In genomic region chr9:118985851-118986250, GRCh38 we compare ENCODE assay signal across 27 cellular contexts.
"Had no signal": no experiment of that assay in that cellular context is flagged by ENCODE, and none has a peak within 500 bp of the region (broad histone marks: within the 10 kb centered on the region; RNA-seq: fewer than 3 reads in every experiment).

No MANE protein-coding gene starts in this region.

- H3K4me1 ChIP-seq: transverse colon had no signal

- H3K27ac ChIP-seq: brain microvascular endothelial cell, coronary artery, dorsolateral prefrontal cortex, transverse colon, WERI-Rb-1 had no signal

- H3K9me3 ChIP-seq: gastrocnemius medialis, mucosa of descending colon, transverse colon had no signal

- ATAC-seq: activated CD4-positive, CD25-positive, alpha-beta regulatory T cell treated with anti-CD3 and anti-CD28 coated beads, Interleukin-2, amount 50 U/mL, for 24 hours; effector memory CD8-positive, alpha-beta T cell; gastrocnemius medialis; left ventricle myocardium superior; mucosa of descending colon; natural killer cell treated with Interleukin-12 subunit alpha and Interleukin-12 subunit beta and Interleukin-15 and Interleukin-18, amount 100 ng/mL, for 72 hours; right cardiac atrium; stimulated activated naive B cell treated with anti-CD40 and anti-IgM and Interleukin-4, amounts not matched to agents 10 μg/mL and 1 μg/mL and 100 μg/mL, for 72 hours had no signal

- H3K27me3 ChIP-seq: brain microvascular endothelial cell, dorsolateral prefrontal cortex, gastrocnemius medialis, transverse colon had no signal

- H3K36me3 ChIP-seq: brain microvascular endothelial cell, gastrocnemius medialis, transverse colon, WERI-Rb-1 had no signal

- DNase-seq: activated CD4-positive, alpha-beta memory T cell treated with anti-CD3 and anti-CD28 coated beads for 36 hours; activated CD4-positive, alpha-beta T cell treated with anti-CD3 and anti-CD28 coated beads for 48 hours; activated CD8-positive, alpha-beta memory T cell treated with anti-CD3 and anti-CD28 coated beads, Interleukin-2, amount 50 U/mL, for 4 hours; activated gamma-delta T cell; activated naive CD4-positive, alpha-beta T cell treated with anti-CD3 and anti-CD28 coated beads, Interleukin-2, amount 10 ng/mL, durations not matched to agents 7 days and 5 days; activated naive CD8-positive, alpha-beta T cell treated with anti-CD3 and anti-CD28 coated beads, Interleukin-2, amount 10 ng/mL, durations not matched to agents 7 days and 5 days; activated T-cell treated with anti-CD3 and anti-CD28 coated beads, Interleukin-2, amount 50 U/mL, for 1 hour; amniotic stem cell; brain microvascular endothelial cell; dorsolateral prefrontal cortex; effector memory CD8-positive, alpha-beta T cell; gastrocnemius medialis; glutamatergic neuron; islet precursor cell; left ventricle myocardium superior; mucosa of descending colon; posterior cingulate gyrus; right cardiac atrium; stimulated activated CD4-positive, alpha-beta T cell treated with anti-CD3 and anti-CD28 coated beads, Interleukin-15, amount 100 ng/mL, for 24 hours; stimulated activated CD4-positive, alpha-beta T cell treated with anti-CD3 and anti-CD28 coated beads, Interleukin-2, amount 100 ng/mL, for 24 hours; stimulated activated naive B cell treated with anti-CD40 and anti-IgM and Interleukin-4, amounts not matched to agents 10 μg/mL and 1 μg/mL and 100 μg/mL, for 72 hours; T1000; transverse colon; WERI-Rb-1 had no signal

- H3K4me3 ChIP-seq: coronary artery, dorsolateral prefrontal cortex, gastrocnemius medialis, mucosa of descending colon, transverse colon had no signal
